ENCODE assay signal across 18 cellular contexts in the genomic region with DNA sequence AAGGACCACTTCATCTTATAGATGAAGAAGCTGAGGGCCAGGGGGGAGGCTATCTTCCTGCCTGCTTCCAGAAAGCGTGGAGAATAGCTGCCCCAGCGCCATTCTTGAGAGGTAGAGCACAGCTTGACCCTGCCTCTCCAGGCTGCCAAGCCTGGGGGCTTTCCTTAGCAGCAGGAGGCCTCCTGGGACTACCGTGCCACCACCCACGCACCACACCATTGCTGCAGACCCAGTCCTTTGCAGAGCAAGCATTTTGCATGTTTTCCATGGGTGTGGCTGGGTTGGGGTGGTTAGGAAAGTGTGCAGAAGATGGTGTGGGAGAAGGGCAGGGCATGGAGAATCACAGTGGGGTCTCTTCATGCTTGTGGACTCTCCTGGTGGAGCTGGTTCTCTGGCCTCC.
DNase-seq lines count a peak whose midpoint lies in the region; ATAC-seq lines count a peak whose summit lies in the region.
"Had no signal": no experiment of that assay in that cellular context is flagged by ENCODE, and none has a peak within 500 bp of the region (broad histone marks: within the 10 kb centered on the region; RNA-seq: fewer than 3 reads in every experiment).

No MANE protein-coding gene starts in this region.

- no peak overlapping the region for H2BK5ac ChIP-seq in neuronal stem cell (ENCODE audit: low read length)

- no peaks in the 10 kb centered on the region for H3K36me3 Mint-ChIP-seq in activated CD4-positive, alpha-beta T cell treated with anti-CD3 and anti-CD28 coated beads, Interleukin-2, amount 10 ng/mL, durations not matched to agents 7 days and 5 days (ENCODE audit: low read depth)
- H3K36me3 Mint-ChIP-seq: CD8-positive, alpha-beta memory T cell had no signal

- H3K9me3 Mint-ChIP-seq in activated CD4-positive, alpha-beta T cell treated with anti-CD3 and anti-CD28 coated beads, Interleukin-2, amount 10 ng/mL, durations not matched to agents 7 days and 5 days, result no peaks in the 10 kb centered on the region
- H3K9me3 Mint-ChIP-seq: activated T-helper 2 cell treated with anti-CD3 and anti-CD28 coated beads, Interferon-gamma antibody, Interleukin-2, Interleukin-4, amounts not matched to agents 10 μg/mL and 5 μg/mL and 100 μg/mL, durations not matched to agents 14 hours and 24 hours and 36 hours had no signal

- no peak overlapping the region for H3K23ac ChIP-seq in neuronal stem cell (ENCODE audit: low read depth, low read length, poor library complexity)

- no peak overlapping the region for H3K27ac ChIP-seq in neuronal stem cell (replicated peaks; ENCODE audit: low read length)
- H3K27ac ChIP-seq: 22Rv1, testis had no signal

- H2BK15ac ChIP-seq in neuronal stem cell (ENCODE audit: low read length), result peak overlapping the region; percentile 30

- DNase-seq in DMS79 (lab: John Stamatoyannopoulos, UW), result peak; percentile 52
- DNase-seq in DMS79 treated with DMSO at 0.1 percent for 48 hours (lab: John Stamatoyannopoulos, UW), result no peak
- DNase-seq in neuronal stem cell (ENCODE audit: low spot score), result no peak
- DNase-seq in NCI-H226, result no peak
- no peak for DNase-seq in foreskin melanocyte
- DNase-seq in activated CD4-positive, alpha-beta T cell treated with anti-CD3 and anti-CD28 coated beads, Interleukin-2, amount 10 ng/mL, durations not matched to agents 7 days and 5 days, result no peak
- DNase-seq: activated CD4-positive, alpha-beta T cell treated with anti-CD3 and anti-CD28 coated beads for 48 hours; CD8-positive, alpha-beta memory T cell; GF-D8; NCI-H1048; NCI-H446 treated with DMSO at 0.1 percent for 48 hours; occipital lobe; spleen; testis had no signal

- no peak overlapping the region for H2BK120ac ChIP-seq in neuronal stem cell (ENCODE audit: low read depth, low read length)

- no peak overlapping the region for H3K9ac ChIP-seq in neuronal stem cell (ENCODE audit: low read depth, low read length, poor library complexity)

- H4K8ac ChIP-seq in neuronal stem cell (ENCODE audit: low read depth, low read length), result no peak overlapping the region

- H3K27me3 Mint-ChIP-seq in activated CD4-positive, alpha-beta T cell treated with anti-CD3 and anti-CD28 coated beads, Interleukin-2, amount 10 ng/mL, durations not matched to agents 7 days and 5 days, result no peaks in the 10 kb centered on the region

- H3K14ac ChIP-seq in neuronal stem cell (ENCODE audit: low read length), result no peak overlapping the region

- H4K91ac ChIP-seq in neuronal stem cell (ENCODE audit: low read depth, low read length, poor library complexity), result no peak overlapping the region

- H2BK12ac ChIP-seq in neuronal stem cell (ENCODE audit: low read length), result no peak overlapping the region

- no peaks in the 10 kb centered on the region for H3K4me1 Mint-ChIP-seq in activated CD4-positive, alpha-beta T cell treated with anti-CD3 and anti-CD28 coated beads, Interleukin-2, amount 10 ng/mL, durations not matched to agents 7 days and 5 days
- H3K4me1 Mint-ChIP-seq: CD8-positive, alpha-beta memory T cell had no signal

- H3K4me3 Mint-ChIP-seq in activated CD4-positive, alpha-beta T cell treated with anti-CD3 and anti-CD28 coated beads, Interleukin-2, amount 10 ng/mL, durations not matched to agents 7 days and 5 days, result no peak overlapping the region
- H3K4me3 Mint-ChIP-seq: CD8-positive, alpha-beta memory T cell had no signal

- ATAC-seq in GM21723 (IDR thresholded peaks at IDR 0.05; ENCODE audit: unreplicated experiment) (peak; percentile 71), HG03432 (IDR thresholded peaks at IDR 0.05; ENCODE audit: unreplicated experiment) (peak; percentile 93)

- POLR2A ChIA-PET in activated CD4-positive, alpha-beta T cell treated with anti-CD3 and anti-CD28 coated beads, Interleukin-2, amount 10 ng/mL, durations not matched to agents 7 days and 5 days (lab: Charles Lee), result no interaction called here

- H3K4me3 ChIP-seq in neuronal stem cell (ENCODE audit: low read length in 2 of 2), result no peak overlapping the region
- H3K4me3 ChIP-seq: spleen, testis had no signal

- no peaks in the 10 kb centered on the region for H3K79me1 ChIP-seq in neuronal stem cell (ENCODE audit: low read depth, low read length)

- no peak overlapping the region for H3K4me2 ChIP-seq in neuronal stem cell (ENCODE audit: insufficient read depth, low read length, poor library complexity, severe bottlenecking)

- WGBS in neuronal stem cell (ENCODE audit: extremely low coverage in 2 of 2, insufficient read length in 2 of 2, insufficient replicate concordance in 1 of 2), 2 donors, result no CpG with 5 or more reads among the region's 4 CpGs

- CTCF ChIA-PET in activated CD4-positive, alpha-beta T cell treated with anti-CD3 and anti-CD28 coated beads, Interleukin-2, amount 10 ng/mL, durations not matched to agents 7 days and 5 days (lab: Charles Lee), result interaction anchor here (1.1 kb wide), 1 partner anchor 248 kb away, joined by 4 read pairs; no protein-coding TSS in a partner anchor

- peak overlapping the region; percentile 42 for H3K18ac ChIP-seq in neuronal stem cell (ENCODE audit: low read length)

- H3K36me3 ChIP-seq in neuronal stem cell (replicated peaks in 1 of 2; ENCODE audit: control insufficient read depth in 2 of 2, insufficient read depth in 2 of 2, low read length in 2 of 2), result no peaks in the 10 kb centered on the region

- H2AFZ ChIP-seq in neuronal stem cell (ENCODE audit: low read length), result no peak overlapping the region

- H3K9me3 ChIP-seq in neuronal stem cell (replicated peaks in 1 of 2; ENCODE audit: control insufficient read depth in 2 of 2, insufficient read depth in 1 of 2, low read depth in 1 of 2, low read length in 2 of 2), result no peaks in the 10 kb centered on the region
- H3K9me3 ChIP-seq: spleen, testis had no signal

- peaks cover 0 to 1% of the 10 kb centered on the region in 2 donors for H3K4me1 ChIP-seq in neuronal stem cell (ENCODE audit: control insufficient read depth in 2 of 2, insufficient read depth in 1 of 2, low read depth in 1 of 2, low read length in 2 of 2)
- H3K4me1 ChIP-seq: testis had no signal

- H3K27ac Mint-ChIP-seq in activated CD4-positive, alpha-beta T cell treated with anti-CD3 and anti-CD28 coated beads, Interleukin-2, amount 10 ng/mL, durations not matched to agents 7 days and 5 days, result no peak overlapping the region
- H3K27ac Mint-ChIP-seq: activated T-helper 2 cell treated with anti-CD3 and anti-CD28 coated beads, Interferon-gamma antibody, Interleukin-2, Interleukin-4, amounts not matched to agents 10 μg/mL and 5 μg/mL and 100 μg/mL, durations not matched to agents 14 hours and 24 hours and 36 hours had no signal

- H3K4ac ChIP-seq in neuronal stem cell (ENCODE audit: low read length), result no peak overlapping the region

- H3K27me3 ChIP-seq in neuronal stem cell (ENCODE audit: control insufficient read depth in 3 of 3, insufficient read depth in 3 of 3, low read depth in 1 of 3, low read length in 3 of 3), result peaks cover 0 to 3% (median 0%) of the 10 kb centered on the region in 3 experiments
- H3K27me3 ChIP-seq: spleen, testis had no signal

- H2AK5ac ChIP-seq in neuronal stem cell (ENCODE audit: low read depth, low read length), result peak overlapping the region; percentile 43
